Comparison of ENCODE assay signal across 10 cellular contexts in the genomic region with DNA sequence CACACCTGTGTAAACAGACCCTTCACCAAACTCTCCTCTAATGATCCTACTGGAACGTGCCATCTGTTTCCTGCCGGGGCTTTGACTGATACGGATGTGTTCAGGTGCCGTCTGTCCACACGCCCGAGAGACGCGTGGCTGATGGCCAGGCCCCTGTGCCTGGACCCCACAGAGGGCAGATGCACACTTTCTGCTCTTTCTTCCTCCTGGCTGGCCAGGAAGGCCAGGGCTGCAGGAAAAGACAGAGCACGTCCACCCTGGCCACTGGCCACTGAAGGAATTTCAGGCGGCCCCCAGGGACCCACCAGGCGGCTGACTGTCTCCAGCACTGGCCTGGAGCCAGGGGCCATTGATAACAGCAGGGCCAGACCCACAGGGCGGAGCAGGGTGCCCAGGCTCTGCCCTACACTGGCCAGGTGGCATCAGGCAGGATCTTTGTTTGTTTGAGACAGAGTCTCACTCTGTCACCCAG. TPM values are rescaled to one million over a fixed set of nuclear protein-coding genes. Genes with fewer than 3 reads are reported as not detected.
DNase-seq lines count a peak whose midpoint lies in the region; ATAC-seq and TF ChIP-seq lines count a peak whose summit lies in the region.
"Had no signal": no experiment of that assay in that cellular context is flagged by ENCODE, and none has a peak within 500 bp of the region (broad histone marks: within the 10 kb centered on the region; RNA-seq: fewer than 3 reads in every experiment).

No MANE protein-coding gene starts in this region.

- H3K9me3 ChIP-seq in SK-N-SH (no peaks in the 10 kb centered on the region), Caco-2 (no peaks in the 10 kb centered on the region)

- WGBS in SK-N-SH (ENCODE audit: low lambda C conversion rate), result 52% methylated on average over 9 of the region's 12 CpGs

- H3K4me1 ChIP-seq in SK-N-SH (ENCODE audit: control insufficient read depth in 1 of 2, insufficient read depth in 2 of 2, low read depth in 1 of 2, low read length in 1 of 2) (peaks cover 6 to 34% of the 10 kb centered on the region in 2 experiments; a peak in 2 of 4 replicates), Caco-2 (peaks cover 14% of the 10 kb centered on the region; the same call in 1 of the 2 replicates)

- no peak overlapping the region for H3K4me3 Mint-ChIP-seq in stimulated activated memory B cell treated with anti-CD40 and anti-IgM and Interleukin-4, amounts not matched to agents 10 μg/mL and 1 μg/mL and 100 μg/mL, for 72 hours
- H3K4me3 Mint-ChIP-seq in Caco-2 (ENCODE audit: unreplicated experiment), result no peak overlapping the region

- H3K79me2 ChIP-seq in SK-N-SH (ENCODE audit: insufficient read depth), result peaks cover 13% of the 10 kb centered on the region

- H3F3A ChIP-seq in SK-N-SH (replicated peaks; ENCODE audit: insufficient read depth), result no peaks in the 10 kb centered on the region

- no peak for TF ChIP-seq RAD21 in SK-N-SH (IDR thresholded peaks at IDR 0.05; ENCODE audit: low read length)

- no peak overlapping the region for H3K4me3 ChIP-seq in SK-N-SH (ENCODE audit: low read depth in 2 of 2, low read length in 1 of 2)
- no peak overlapping the region for H3K4me3 ChIP-seq in Caco-2 (ENCODE audit: low read depth, low read length)

- H3K9ac ChIP-seq in SK-N-SH, result no peak overlapping the region

- CTCF ChIA-PET in SK-N-SH (lab: Yijun Ruan, JAX) (interaction anchor here (0.6 to 10.9 kb wide), 3 partner anchors 13 to 63 kb away, joined by 3 to 116 read pairs (median 3); no protein-coding TSS in a partner anchor), Caco-2 (lab: Charles Lee) (no interaction called here)

- 0 out of 4 replicates have a peak, but pooled peaks of 1 of the 2 experiments have one; percentile 30 for TF ChIP-seq EP300 in SK-N-SH (IDR thresholded peaks at IDR 0.05; ENCODE audit: borderline replicate concordance in 1 of 2, low read depth in 1 of 2, low read length in 1 of 2)

- no peak for ATAC-seq in stimulated activated memory B cell treated with anti-CD40 and anti-IgM and Interleukin-4, amounts not matched to agents 10 μg/mL and 1 μg/mL and 100 μg/mL, for 72 hours

- H2AFZ ChIP-seq in SK-N-SH (ENCODE audit: low read depth), result no peak overlapping the region

- intact Hi-C loops in Caco-2 (cut with micrococcal nuclease; ENCODE audit: unreplicated experiment), result no loop called here

- H3K9me3 Mint-ChIP-seq in stimulated activated memory B cell treated with anti-CD40 and anti-IgM and Interleukin-4, amounts not matched to agents 10 μg/mL and 1 μg/mL and 100 μg/mL, for 72 hours, result no peaks in the 10 kb centered on the region
- H3K9me3 Mint-ChIP-seq in Caco-2 (ENCODE audit: unreplicated experiment), result no peaks in the 10 kb centered on the region

- peaks cover 49% of the 10 kb centered on the region for H3K4me1 Mint-ChIP-seq in stimulated activated memory B cell treated with anti-CD40 and anti-IgM and Interleukin-4, amounts not matched to agents 10 μg/mL and 1 μg/mL and 100 μg/mL, for 72 hours
- peaks cover 7% of the 10 kb centered on the region for H3K4me1 Mint-ChIP-seq in Caco-2 (ENCODE audit: low read depth, unreplicated experiment)

- peak overlapping the region; percentile 77 for H3K27ac Mint-ChIP-seq in stimulated activated memory B cell treated with anti-CD40 and anti-IgM and Interleukin-4, amounts not matched to agents 10 μg/mL and 1 μg/mL and 100 μg/mL, for 72 hours
- H3K27ac Mint-ChIP-seq in Caco-2 (ENCODE audit: unreplicated experiment), result no peak overlapping the region

- H3K27ac ChIP-seq in SK-N-SH (ENCODE audit: low read depth in 2 of 2, low read length in 1 of 2), result peak overlapping the region in 1 of 2 experiments; percentile 58; a peak in 2 of 4 replicates
- H3K27ac ChIP-seq: 22Rv1 had no signal

- no TSS peak for BruUV-seq in Caco-2 (replicated peaks; lab: Mats Ljungman, UMichigan)

- H3K27me3 Mint-ChIP-seq in stimulated activated memory B cell treated with anti-CD40 and anti-IgM and Interleukin-4, amounts not matched to agents 10 μg/mL and 1 μg/mL and 100 μg/mL, for 72 hours, result no peaks in the 10 kb centered on the region
- H3K27me3 Mint-ChIP-seq in Caco-2 (ENCODE audit: insufficient read depth, unreplicated experiment), result no peaks in the 10 kb centered on the region

- H3K9me2 ChIP-seq in SK-N-SH, result no peaks in the 10 kb centered on the region

- POLR2A ChIA-PET in SK-N-SH (lab: Yijun Ruan, JAX), result no interaction called here
- POLR2A ChIA-PET in Caco-2 (lab: Charles Lee), result no interaction called here

- H3K27me3 ChIP-seq in SK-N-SH (ENCODE audit: insufficient read depth), result no peaks in the 10 kb centered on the region
- no peaks in the 10 kb centered on the region for H3K27me3 ChIP-seq in Caco-2 (replicated peaks; ENCODE audit: control insufficient read depth, insufficient read depth, low read length)

- H3K36me3 Mint-ChIP-seq in stimulated activated memory B cell treated with anti-CD40 and anti-IgM and Interleukin-4, amounts not matched to agents 10 μg/mL and 1 μg/mL and 100 μg/mL, for 72 hours, result no peaks in the 10 kb centered on the region
- peaks cover 4% of the 10 kb centered on the region for H3K36me3 Mint-ChIP-seq in Caco-2 (ENCODE audit: insufficient read depth, unreplicated experiment)

- no peak overlapping the region for H3K4me2 ChIP-seq in SK-N-SH

- no peaks in the 10 kb centered on the region for H3K36me3 ChIP-seq in SK-N-SH (replicated peaks in 1 of 2; ENCODE audit: control insufficient read depth in 1 of 2, insufficient read depth in 2 of 2, low read length in 1 of 2)
- no peaks in the 10 kb centered on the region for H3K36me3 ChIP-seq in Caco-2 (ENCODE audit: control insufficient read depth, insufficient read depth, low read length)

- no peaks in the 10 kb centered on the region for H4K20me1 ChIP-seq in SK-N-SH (ENCODE audit: insufficient read depth)

- DNase-seq in DMS79 treated with DMSO at 0.1 percent for 48 hours (lab: John Stamatoyannopoulos, UW) (peak; percentile 24), DMS79 (lab: John Stamatoyannopoulos, UW) (no peak), SK-N-SH (peak; percentile 82), hepatic stellate cell (ENCODE audit: low spot score) (peak; percentile 74), KG1 (lab: John Stamatoyannopoulos, UW) (no peak), NAMALWA (ENCODE audit: low spot score) (no peak), Caco-2 (no peak)
- DNase-seq: central memory CD4-positive, alpha-beta T cell had no signal

- TF ChIP-seq CTCF in SK-N-SH (IDR thresholded peaks at IDR 0.05) (no peak), Caco-2 (IDR thresholded peaks at IDR 0.05; ENCODE audit: insufficient read depth in 1 of 2, low read depth in 1 of 2, low read length in 1 of 2, severe bottlenecking in 1 of 2, unreplicated experiment in 1 of 2) (no peak)

TF ChIP-seq in SK-N-SH, 30 proteins besides CTCF, POLR2A, EP300 and RAD21:
- peak; percentile 51 for TF ChIP-seq GATA2 (CRISPR knock-in tag; IDR thresholded peaks at IDR 0.05)
- no peak for TF ChIP-seq RFX5 (IDR thresholded peaks at IDR 0.05; ENCODE audit: low read length)
- TF ChIP-seq, protein P1, sequence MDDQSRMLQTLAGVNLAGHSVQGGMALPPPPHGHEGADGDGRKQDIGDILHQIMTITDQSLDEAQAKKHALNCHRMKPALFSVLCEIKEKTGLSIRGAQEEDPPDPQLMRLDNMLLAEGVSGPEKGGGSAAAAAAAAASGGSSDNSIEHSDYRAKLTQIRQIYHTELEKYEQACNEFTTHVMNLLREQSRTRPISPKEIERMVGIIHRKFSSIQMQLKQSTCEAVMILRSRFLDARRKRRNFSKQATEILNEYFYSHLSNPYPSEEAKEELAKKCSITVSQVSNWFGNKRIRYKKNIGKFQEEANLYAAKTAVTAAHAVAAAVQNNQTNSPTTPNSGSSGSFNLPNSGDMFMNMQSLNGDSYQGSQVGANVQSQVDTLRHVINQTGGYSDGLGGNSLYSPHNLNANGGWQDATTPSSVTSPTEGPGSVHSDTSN (IDR thresholded peaks at IDR 0.05), result no peak
- no peak for TF ChIP-seq FOSL2 (IDR thresholded peaks at IDR 0.05; ENCODE audit: borderline replicate concordance, low read depth)
- no peak for TF ChIP-seq ELF1 (IDR thresholded peaks at IDR 0.05)
- TF ChIP-seq, protein P2, sequence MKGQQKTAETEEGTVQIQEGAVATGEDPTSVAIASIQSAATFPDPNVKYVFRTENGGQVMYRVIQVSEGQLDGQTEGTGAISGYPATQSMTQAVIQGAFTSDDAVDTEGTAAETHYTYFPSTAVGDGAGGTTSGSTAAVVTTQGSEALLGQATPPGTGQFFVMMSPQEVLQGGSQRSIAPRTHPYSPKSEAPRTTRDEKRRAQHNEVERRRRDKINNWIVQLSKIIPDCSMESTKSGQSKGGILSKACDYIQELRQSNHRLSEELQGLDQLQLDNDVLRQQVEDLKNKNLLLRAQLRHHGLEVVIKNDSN (IDR thresholded peaks at IDR 0.05; ENCODE audit: borderline replicate concordance, low read depth), result no peak
- TF ChIP-seq TAF1 (IDR thresholded peaks at IDR 0.05; ENCODE audit: borderline replicate concordance, low read depth, low read length), result no peak
- TF ChIP-seq RCOR1 (IDR thresholded peaks at IDR 0.05; ENCODE audit: low read length), result peak; percentile 87; the same call in 1 of the 2 replicates
- TF ChIP-seq TEAD4 (IDR thresholded peaks at IDR 0.05; ENCODE audit: borderline replicate concordance, insufficient read depth), result no peak
- TF ChIP-seq MXI1 (IDR thresholded peaks at IDR 0.05; ENCODE audit: low read depth, low read length), result peak; percentile 24; the same call in 1 of the 2 replicates

RNA-seq across cellular contexts. Expression of gene ENG, which starts 3.6 kb away (rescaled TPM):
- 8.8 and 18.8 TPM in 2 replicates for polyA plus RNA-seq in SK-N-SH (2012; rRNA removed)
- 8.8 and 16.2 TPM in 2 replicates for polyA plus RNA-seq in SK-N-SH (2012; cell fraction: cytosol; rRNA removed)
- polyA plus RNA-seq in SK-N-SH (2012; cell fraction: nucleus; rRNA removed), result 25.8 and 27.5 TPM in 2 replicates
- total RNA-seq in Caco-2 (2022), result 0.18 and 0.53 TPM in 2 replicates

RNA-seq across cellular contexts. Expression of gene AK1, which starts 19.4 kb away (rescaled TPM):
- polyA plus RNA-seq in SK-N-SH (2012; rRNA removed), result 103 and 125 TPM in 2 replicates
- 65.8 and 85.2 TPM in 2 replicates for polyA plus RNA-seq in SK-N-SH (2012; cell fraction: cytosol; rRNA removed)
- 98.3 and 147 TPM in 2 replicates for polyA plus RNA-seq in SK-N-SH (2012; cell fraction: nucleus; rRNA removed)
- 39.2 and 41.5 TPM in 2 replicates for total RNA-seq in Caco-2 (2022)

RNA-seq across cellular contexts. Expression of gene ST6GALNAC6, which starts 41.3 kb away (rescaled TPM):
- 34.8 and 47.5 TPM in 2 replicates for polyA plus RNA-seq in SK-N-SH (2012; rRNA removed)
- 15.2 and 27.6 TPM in 2 replicates for polyA plus RNA-seq in SK-N-SH (2012; cell fraction: cytosol; rRNA removed)
- polyA plus RNA-seq in SK-N-SH (2012; cell fraction: nucleus; rRNA removed), result 38.6 and 69.7 TPM in 2 replicates
- total RNA-seq in Caco-2 (2022), result 20.7 and 25.1 TPM in 2 replicates

RNA-seq across cellular contexts. Expression of gene FPGS, which starts 55.4 kb away (rescaled TPM):
- 82.3 and 82.7 TPM in 2 replicates for polyA plus RNA-seq in SK-N-SH (2012; rRNA removed)
- polyA plus RNA-seq in SK-N-SH (2012; cell fraction: cytosol; rRNA removed), result 32.6 and 51.9 TPM in 2 replicates
- polyA plus RNA-seq in SK-N-SH (2012; cell fraction: nucleus; rRNA removed), result 183 and 238 TPM in 2 replicates
- total RNA-seq in Caco-2 (2022), result 54.4 and 57.3 TPM in 2 replicates

RNA-seq across cellular contexts. Expression of gene ST6GALNAC4, which starts 58.8 kb away (rescaled TPM):
- 28.4 and 30.2 TPM in 2 replicates for polyA plus RNA-seq in SK-N-SH (2012; rRNA removed)
- polyA plus RNA-seq in SK-N-SH (2012; cell fraction: cytosol; rRNA removed), result 11.0 and 21.1 TPM in 2 replicates
- polyA plus RNA-seq in SK-N-SH (2012; cell fraction: nucleus; rRNA removed), result 29.1 and 30.8 TPM in 2 replicates
- total RNA-seq in Caco-2 (2022), result 12.1 and 13.2 TPM in 2 replicates

Comparison
In these comparisons a context has a peak if more than half of its experiments do, and no peak if none do; other contexts are left out.
1. DNase-seq: peak in DMS79 treated with DMSO at 0.1 percent for 48 hours (single experiment), SK-N-SH (single experiment) and hepatic stellate cell (single experiment); none in DMS79 (single experiment), KG1 (single experiment), NAMALWA (single experiment) and Caco-2 (0 of 2).